In the genomic region with DNA sequence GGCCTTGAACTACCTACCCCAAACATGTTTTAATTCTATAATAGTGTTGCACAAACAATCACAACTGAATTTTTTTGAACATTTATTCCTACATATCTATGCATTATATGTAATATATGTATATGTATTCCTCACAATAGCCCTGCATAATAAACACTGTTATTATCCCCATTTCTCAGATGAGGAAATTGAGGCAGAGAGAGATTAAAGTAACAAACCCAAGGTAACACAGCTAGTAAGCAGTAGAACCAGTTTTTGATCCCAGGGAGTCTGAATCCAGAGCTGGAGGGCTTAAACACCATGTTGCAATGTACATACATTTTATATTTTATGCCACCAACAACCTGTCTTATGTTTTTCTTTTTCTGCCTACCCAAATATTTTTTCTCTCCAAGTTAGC, we compare ENCODE assay signal across 8 cellular contexts. TPM values are rescaled to one million over a fixed set of nuclear protein-coding genes. Genes with fewer than 3 reads are reported as not detected.
"Had no signal": no experiment of that assay in that cellular context is flagged by ENCODE, and none has a peak within 500 bp of the region (broad histone marks: within the 10 kb centered on the region; RNA-seq: fewer than 3 reads in every experiment).

No MANE protein-coding gene starts in this region.

- H3K4me2 ChIP-seq: KMS-11 had no signal

- FAIRE-seq: H54 had no signal

- DNase-seq: GOT3, H9, HCEC 1CT, KBM-7 had no signal

- H3K27ac ChIP-seq: HL-60, KMS-11 had no signal

- H3K9ac ChIP-seq: KMS-11 had no signal

RNA-seq across cellular contexts. Expression of gene BMP4, which starts 26.5 kb away (rescaled TPM):
- polyA plus RNA-seq: IgD-negative memory B cell had no signal
